In genomic region chr3:69084668-69085542, GRCh38 we compare ENCODE assay signal across 8 cellular contexts. TPM values are rescaled to one million over a fixed set of nuclear protein-coding genes. Genes with fewer than 3 reads are reported as not detected.
DNase-seq lines count a peak whose midpoint lies in the region; ATAC-seq and TF ChIP-seq lines count a peak whose summit lies in the region.

ARL6IP5 (plus strand) TSS chr3:69084937; CDS start chr3:69085048, 111 bp downstream.

- no peaks in the 10 kb centered on the region for H4K20me1 ChIP-seq in Karpas-422 (ENCODE audit: insufficient read depth, low read depth, low read length)

- peak within 1 kb of the TSS; percentile 90 for H2AFZ ChIP-seq in Karpas-422 (ENCODE audit: low read length)

- no peaks in the 10 kb centered on the region for H3K27me3 ChIP-seq in Karpas-422 (ENCODE audit: low read length)
- H3K27me3 ChIP-seq in RWPE2 (ENCODE audit: insufficient read depth, poor library complexity, severe bottlenecking) = no peaks in the 10 kb centered on the region

- H3K4me1 ChIP-seq in Karpas-422 (ENCODE audit: low read length) (peaks cover 80% of the 10 kb centered on the region), RWPE2 (ENCODE audit: insufficient read depth, poor library complexity, severe bottlenecking) (peaks cover 69% of the 10 kb centered on the region)

- peak; percentile 70 for DNase-seq in DMS79 treated with DMSO at 0.1 percent for 48 hours (lab: John Stamatoyannopoulos, UW)
- peak; percentile 97 for DNase-seq in Karpas-422
- peak; percentile 90 for DNase-seq in RWPE2 (ENCODE audit: low spot score)
- DNase-seq in activated T-helper 2 cell treated with anti-CD3 and anti-CD28 coated beads, Interferon-gamma antibody, Interleukin-2, Interleukin-4, amounts not matched to agents 10 μg/mL and 5 μg/mL and 100 μg/mL, durations not matched to agents 14 hours and 24 hours and 36 hours (ENCODE audit: low spot score) = peak; percentile 89
- peak; percentile 93 for DNase-seq in fibroblast of peridontal ligament (ENCODE audit: extremely low read depth)
- peak; percentile 95 for DNase-seq in natural killer cell treated with Interleukin-12 subunit alpha and Interleukin-12 subunit beta and Interleukin-15 and Interleukin-18, amount 100 ng/mL, for 72 hours (ENCODE audit: low spot score)
- peak; percentile 92 for DNase-seq in stimulated activated naive CD8-positive, alpha-beta T cell treated with anti-CD3 and anti-CD28 coated beads, Interleukin-15, Interleukin-2, amounts not matched to agents 100 U/mL and 50 U/mL, for 24 hours

- peak within 1 kb of the TSS; percentile 76 for H3K9ac ChIP-seq in Karpas-422 (ENCODE audit: low read length)

- H3K36me3 ChIP-seq in Karpas-422 (ENCODE audit: insufficient read depth, low read length) (no peaks in the 10 kb centered on the region), RWPE2 (ENCODE audit: low read depth) (peaks cover 22% of the 10 kb centered on the region)

- no peaks in the 10 kb centered on the region for H3K9me3 Mint-ChIP-seq in activated T-helper 2 cell treated with anti-CD3 and anti-CD28 coated beads, Interferon-gamma antibody, Interleukin-2, Interleukin-4, amounts not matched to agents 10 μg/mL and 5 μg/mL and 100 μg/mL, durations not matched to agents 14 hours and 24 hours and 36 hours
- no peaks in the 10 kb centered on the region for H3K9me3 Mint-ChIP-seq in natural killer cell treated with Interleukin-12 subunit alpha and Interleukin-12 subunit beta and Interleukin-15 and Interleukin-18, amount 100 ng/mL, for 72 hours

- H3K27ac ChIP-seq in Karpas-422 (ENCODE audit: low read length) (peak within 1 kb of the TSS; percentile 81), RWPE2 (ENCODE audit: poor library complexity, severe bottlenecking) (peak within 1 kb of the TSS; percentile 94)

- peak within 1 kb of the TSS; percentile 96 for H3K4me3 Mint-ChIP-seq in activated T-helper 2 cell treated with anti-CD3 and anti-CD28 coated beads, Interferon-gamma antibody, Interleukin-2, Interleukin-4, amounts not matched to agents 10 μg/mL and 5 μg/mL and 100 μg/mL, durations not matched to agents 14 hours and 24 hours and 36 hours (ENCODE audit: low read depth)
- H3K4me3 Mint-ChIP-seq in natural killer cell treated with Interleukin-12 subunit alpha and Interleukin-12 subunit beta and Interleukin-15 and Interleukin-18, amount 100 ng/mL, for 72 hours = peak within 1 kb of the TSS; percentile 95

- ATAC-seq in GM21737 (IDR thresholded peaks at IDR 0.05; ENCODE audit: unreplicated experiment) (peak; percentile 55), RWPE2 (ENCODE audit: low read depth) (peak; percentile 42)
- ATAC-seq in natural killer cell treated with Interleukin-12 subunit alpha and Interleukin-12 subunit beta and Interleukin-15 and Interleukin-18, amount 100 ng/mL, for 72 hours = peak; percentile 76 to 87
- ATAC-seq in stimulated activated naive CD8-positive, alpha-beta T cell treated with anti-CD3 and anti-CD28 coated beads, Interleukin-15, Interleukin-2, amounts not matched to agents 100 U/mL and 50 U/mL, for 24 hours = peak; percentile 58

- H3K4me3 ChIP-seq in Karpas-422 (ENCODE audit: low read length) (peak within 1 kb of the TSS; percentile 81), RWPE2 (ENCODE audit: severe bottlenecking) (peak within 1 kb of the TSS; percentile 67)

- peaks cover 57% of the 10 kb centered on the region for H3K4me1 Mint-ChIP-seq in activated T-helper 2 cell treated with anti-CD3 and anti-CD28 coated beads, Interferon-gamma antibody, Interleukin-2, Interleukin-4, amounts not matched to agents 10 μg/mL and 5 μg/mL and 100 μg/mL, durations not matched to agents 14 hours and 24 hours and 36 hours (ENCODE audit: low read depth)
- H3K4me1 Mint-ChIP-seq in natural killer cell treated with Interleukin-12 subunit alpha and Interleukin-12 subunit beta and Interleukin-15 and Interleukin-18, amount 100 ng/mL, for 72 hours (ENCODE audit: low read depth in 2 of 2) = peaks cover 56 to 66% of the 10 kb centered on the region in 2 donors

- TF ChIP-seq CTCF in RWPE2 (IDR thresholded peaks at IDR 0.05; ENCODE audit: poor library complexity, severe bottlenecking) = no peak

- H3K27me3 Mint-ChIP-seq in activated T-helper 2 cell treated with anti-CD3 and anti-CD28 coated beads, Interferon-gamma antibody, Interleukin-2, Interleukin-4, amounts not matched to agents 10 μg/mL and 5 μg/mL and 100 μg/mL, durations not matched to agents 14 hours and 24 hours and 36 hours (ENCODE audit: low read depth) = no peaks in the 10 kb centered on the region
- H3K27me3 Mint-ChIP-seq in natural killer cell treated with Interleukin-12 subunit alpha and Interleukin-12 subunit beta and Interleukin-15 and Interleukin-18, amount 100 ng/mL, for 72 hours = no peaks in the 10 kb centered on the region

- peak within 1 kb of the TSS; percentile 98 for H3K27ac Mint-ChIP-seq in activated T-helper 2 cell treated with anti-CD3 and anti-CD28 coated beads, Interferon-gamma antibody, Interleukin-2, Interleukin-4, amounts not matched to agents 10 μg/mL and 5 μg/mL and 100 μg/mL, durations not matched to agents 14 hours and 24 hours and 36 hours
- peak within 1 kb of the TSS; percentile 92 to 100 for H3K27ac Mint-ChIP-seq in natural killer cell treated with Interleukin-12 subunit alpha and Interleukin-12 subunit beta and Interleukin-15 and Interleukin-18, amount 100 ng/mL, for 72 hours

- H3K79me2 ChIP-seq in Karpas-422 (ENCODE audit: low read length) = peaks cover 21% of the 10 kb centered on the region

- peak within 1 kb of the TSS; percentile 80 for H3K4me2 ChIP-seq in Karpas-422 (ENCODE audit: low read depth, low read length, poor library complexity, severe bottlenecking)

- H3K9me3 ChIP-seq in Karpas-422 (ENCODE audit: low read length) (no peaks in the 10 kb centered on the region), RWPE2 (ENCODE audit: severe bottlenecking) (no peaks in the 10 kb centered on the region)

- H3K9me2 ChIP-seq in Karpas-422 (replicated peaks; ENCODE audit: insufficient read depth, low read length) = no peaks in the 10 kb centered on the region

- peaks cover 36% of the 10 kb centered on the region for H3K36me3 Mint-ChIP-seq in activated T-helper 2 cell treated with anti-CD3 and anti-CD28 coated beads, Interferon-gamma antibody, Interleukin-2, Interleukin-4, amounts not matched to agents 10 μg/mL and 5 μg/mL and 100 μg/mL, durations not matched to agents 14 hours and 24 hours and 36 hours (ENCODE audit: low read depth)
- H3K36me3 Mint-ChIP-seq in natural killer cell treated with Interleukin-12 subunit alpha and Interleukin-12 subunit beta and Interleukin-15 and Interleukin-18, amount 100 ng/mL, for 72 hours = peaks cover 16% of the 10 kb centered on the region

- intact Hi-C loops in activated T-helper 2 cell treated with anti-CD3 and anti-CD28 coated beads, Interferon-gamma antibody, Interleukin-2, Interleukin-4, amounts not matched to agents 10 μg/mL and 5 μg/mL and 100 μg/mL, durations not matched to agents 14 hours and 24 hours and 36 hours (cut with micrococcal nuclease) = loop anchor here (1.0 to 10.0 kb wide), 5 partner anchors 9 to 1430 kb away; partner anchors contain the start of genes EOGT, SUCLG2 and TMF1

RNA-seq across cellular contexts. Expression of gene ARL6IP5, which starts in this region (rescaled TPM):
- 16.6 and 40.7 TPM in 2 replicates for total RNA-seq in Karpas-422 (2014; rRNA removed; shearing (Covaris generic); ENCODE audit: low replicate concordance)
- total RNA-seq in activated T-helper 2 cell treated with anti-CD3 and anti-CD28 coated beads, Interferon-gamma antibody, Interleukin-2, Interleukin-4, amounts not matched to agents 10 μg/mL and 5 μg/mL and 100 μg/mL, durations not matched to agents 14 hours and 24 hours and 36 hours = 124 and 127 TPM in 2 replicates
- 100 to 1,000 TPM; 110 to 135 TPM for total RNA-seq in natural killer cell treated with Interleukin-12 subunit alpha and Interleukin-12 subunit beta and Interleukin-15 and Interleukin-18, amount 100 ng/mL, for 72 hours

Comparison
In these comparisons a context has a peak if more than half of its experiments do, and no peak if none do; other contexts are left out.
1. Peak in every context shown above with its lines: DNase-seq, ATAC-seq, H3K4me3 ChIP-seq and H3K27ac ChIP-seq.